In the genomic region with DNA sequence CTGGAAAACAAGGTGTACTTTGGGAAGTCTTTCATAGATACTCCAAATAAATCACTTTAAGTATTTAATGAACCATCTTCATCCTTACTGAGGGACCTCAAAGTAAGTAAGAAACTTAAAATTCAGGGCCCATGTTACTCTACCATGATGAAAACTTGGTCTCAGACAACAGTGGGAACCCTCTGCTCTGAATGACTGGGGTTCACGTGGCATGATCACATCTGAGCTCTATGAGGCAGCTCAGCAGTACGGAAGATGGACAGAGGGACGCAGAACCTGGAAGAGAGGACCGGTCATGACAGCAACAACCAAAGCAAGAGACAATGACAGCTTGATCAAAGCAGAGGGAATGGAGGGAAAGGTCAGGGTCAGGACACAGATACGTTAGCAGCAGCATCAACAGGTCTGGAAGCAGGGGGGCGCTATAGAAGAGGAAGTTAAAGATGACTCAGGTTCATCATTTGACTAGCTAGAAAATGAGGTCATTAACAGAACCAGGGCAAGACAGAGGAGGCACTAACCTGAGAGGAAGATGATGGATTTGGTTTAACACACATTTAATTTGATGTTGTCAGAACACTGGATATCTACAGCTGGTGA, we compare ENCODE assay signal across 3 cellular contexts.
TF ChIP-seq lines count a peak whose summit lies in the region.

No MANE protein-coding gene starts in this region.

TF ChIP-seq in SK-N-SH, 30 proteins besides CTCF, POLR2A, EP300 and RAD21 (continued from another document):
- TF ChIP-seq, protein P1, sequence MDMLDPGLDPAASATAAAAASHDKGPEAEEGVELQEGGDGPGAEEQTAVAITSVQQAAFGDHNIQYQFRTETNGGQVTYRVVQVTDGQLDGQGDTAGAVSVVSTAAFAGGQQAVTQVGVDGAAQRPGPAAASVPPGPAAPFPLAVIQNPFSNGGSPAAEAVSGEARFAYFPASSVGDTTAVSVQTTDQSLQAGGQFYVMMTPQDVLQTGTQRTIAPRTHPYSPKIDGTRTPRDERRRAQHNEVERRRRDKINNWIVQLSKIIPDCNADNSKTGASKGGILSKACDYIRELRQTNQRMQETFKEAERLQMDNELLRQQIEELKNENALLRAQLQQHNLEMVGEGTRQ (IDR thresholded peaks at IDR 0.05; ENCODE audit: borderline replicate concordance, low read depth, low read length): no peak
- TF ChIP-seq FOXJ3 (CRISPR knock-in tag; IDR thresholded peaks at IDR 0.05) (no peak), POLR2AphosphoS5 (IDR thresholded peaks at IDR 0.05; ENCODE audit: low read depth, low read length) (no peak), ELF1 (IDR thresholded peaks at IDR 0.05) (no peak), TEAD4 (IDR thresholded peaks at IDR 0.05; ENCODE audit: borderline replicate concordance, insufficient read depth) (no peak)
- TF ChIP-seq, protein P2, sequence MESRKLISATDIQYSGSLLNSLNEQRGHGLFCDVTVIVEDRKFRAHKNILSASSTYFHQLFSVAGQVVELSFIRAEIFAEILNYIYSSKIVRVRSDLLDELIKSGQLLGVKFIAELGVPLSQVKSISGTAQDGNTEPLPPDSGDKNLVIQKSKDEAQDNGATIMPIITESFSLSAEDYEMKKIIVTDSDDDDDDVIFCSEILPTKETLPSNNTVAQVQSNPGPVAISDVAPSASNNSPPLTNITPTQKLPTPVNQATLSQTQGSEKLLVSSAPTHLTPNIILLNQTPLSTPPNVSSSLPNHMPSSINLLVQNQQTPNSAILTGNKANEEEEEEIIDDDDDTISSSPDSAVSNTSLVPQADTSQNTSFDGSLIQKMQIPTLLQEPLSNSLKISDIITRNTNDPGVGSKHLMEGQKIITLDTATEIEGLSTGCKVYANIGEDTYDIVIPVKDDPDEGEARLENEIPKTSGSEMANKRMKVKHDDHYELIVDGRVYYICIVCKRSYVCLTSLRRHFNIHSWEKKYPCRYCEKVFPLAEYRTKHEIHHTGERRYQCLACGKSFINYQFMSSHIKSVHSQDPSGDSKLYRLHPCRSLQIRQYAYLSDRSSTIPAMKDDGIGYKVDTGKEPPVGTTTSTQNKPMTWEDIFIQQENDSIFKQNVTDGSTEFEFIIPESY (IDR thresholded peaks at IDR 0.05; ENCODE audit: borderline replicate concordance, low read depth): no peak

TF ChIP-seq in SK-N-SH treated with all-trans-retinoic acid at 6 μM for 48 hours, 23 proteins besides CTCF, POLR2A, EP300 and RAD21 (continued from another document):
- TF ChIP-seq, protein P3, sequence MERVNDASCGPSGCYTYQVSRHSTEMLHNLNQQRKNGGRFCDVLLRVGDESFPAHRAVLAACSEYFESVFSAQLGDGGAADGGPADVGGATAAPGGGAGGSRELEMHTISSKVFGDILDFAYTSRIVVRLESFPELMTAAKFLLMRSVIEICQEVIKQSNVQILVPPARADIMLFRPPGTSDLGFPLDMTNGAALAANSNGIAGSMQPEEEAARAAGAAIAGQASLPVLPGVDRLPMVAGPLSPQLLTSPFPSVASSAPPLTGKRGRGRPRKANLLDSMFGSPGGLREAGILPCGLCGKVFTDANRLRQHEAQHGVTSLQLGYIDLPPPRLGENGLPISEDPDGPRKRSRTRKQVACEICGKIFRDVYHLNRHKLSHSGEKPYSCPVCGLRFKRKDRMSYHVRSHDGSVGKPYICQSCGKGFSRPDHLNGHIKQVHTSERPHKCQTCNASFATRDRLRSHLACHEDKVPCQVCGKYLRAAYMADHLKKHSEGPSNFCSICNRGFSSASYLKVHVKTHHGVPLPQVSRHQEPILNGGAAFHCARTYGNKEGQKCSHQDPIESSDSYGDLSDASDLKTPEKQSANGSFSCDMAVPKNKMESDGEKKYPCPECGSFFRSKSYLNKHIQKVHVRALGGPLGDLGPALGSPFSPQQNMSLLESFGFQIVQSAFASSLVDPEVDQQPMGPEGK (CRISPR knock-in tag; IDR thresholded peaks at IDR 0.05; ENCODE audit: borderline replicate concordance): no peak
- TF ChIP-seq, protein P4, sequence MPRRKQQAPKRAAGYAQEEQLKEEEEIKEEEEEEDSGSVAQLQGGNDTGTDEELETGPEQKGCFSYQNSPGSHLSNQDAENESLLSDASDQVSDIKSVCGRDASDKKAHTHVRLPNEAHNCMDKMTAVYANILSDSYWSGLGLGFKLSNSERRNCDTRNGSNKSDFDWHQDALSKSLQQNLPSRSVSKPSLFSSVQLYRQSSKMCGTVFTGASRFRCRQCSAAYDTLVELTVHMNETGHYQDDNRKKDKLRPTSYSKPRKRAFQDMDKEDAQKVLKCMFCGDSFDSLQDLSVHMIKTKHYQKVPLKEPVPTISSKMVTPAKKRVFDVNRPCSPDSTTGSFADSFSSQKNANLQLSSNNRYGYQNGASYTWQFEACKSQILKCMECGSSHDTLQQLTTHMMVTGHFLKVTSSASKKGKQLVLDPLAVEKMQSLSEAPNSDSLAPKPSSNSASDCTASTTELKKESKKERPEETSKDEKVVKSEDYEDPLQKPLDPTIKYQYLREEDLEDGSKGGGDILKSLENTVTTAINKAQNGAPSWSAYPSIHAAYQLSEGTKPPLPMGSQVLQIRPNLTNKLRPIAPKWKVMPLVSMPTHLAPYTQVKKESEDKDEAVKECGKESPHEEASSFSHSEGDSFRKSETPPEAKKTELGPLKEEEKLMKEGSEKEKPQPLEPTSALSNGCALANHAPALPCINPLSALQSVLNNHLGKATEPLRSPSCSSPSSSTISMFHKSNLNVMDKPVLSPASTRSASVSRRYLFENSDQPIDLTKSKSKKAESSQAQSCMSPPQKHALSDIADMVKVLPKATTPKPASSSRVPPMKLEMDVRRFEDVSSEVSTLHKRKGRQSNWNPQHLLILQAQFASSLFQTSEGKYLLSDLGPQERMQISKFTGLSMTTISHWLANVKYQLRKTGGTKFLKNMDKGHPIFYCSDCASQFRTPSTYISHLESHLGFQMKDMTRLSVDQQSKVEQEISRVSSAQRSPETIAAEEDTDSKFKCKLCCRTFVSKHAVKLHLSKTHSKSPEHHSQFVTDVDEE (CRISPR knock-in tag; IDR thresholded peaks at IDR 0.05): no peak
- TF ChIP-seq GLIS3 (CRISPR knock-in tag; IDR thresholded peaks at IDR 0.05) (no peak), ZNF565 (CRISPR knock-in tag; conservative IDR thresholded peaks at IDR 0.05; ENCODE audit: low read depth) (no peak), CSDC2 (CRISPR knock-in tag; IDR thresholded peaks at IDR 0.05) (no peak), ZFP30 (CRISPR knock-in tag; IDR thresholded peaks at IDR 0.05) (no peak), ARNTL (CRISPR knock-in tag; IDR thresholded peaks at IDR 0.05; ENCODE audit: borderline replicate concordance, low read depth) (no peak), OSR1 (CRISPR knock-in tag; IDR thresholded peaks at IDR 0.05) (no peak)
- TF ChIP-seq, protein P5, sequence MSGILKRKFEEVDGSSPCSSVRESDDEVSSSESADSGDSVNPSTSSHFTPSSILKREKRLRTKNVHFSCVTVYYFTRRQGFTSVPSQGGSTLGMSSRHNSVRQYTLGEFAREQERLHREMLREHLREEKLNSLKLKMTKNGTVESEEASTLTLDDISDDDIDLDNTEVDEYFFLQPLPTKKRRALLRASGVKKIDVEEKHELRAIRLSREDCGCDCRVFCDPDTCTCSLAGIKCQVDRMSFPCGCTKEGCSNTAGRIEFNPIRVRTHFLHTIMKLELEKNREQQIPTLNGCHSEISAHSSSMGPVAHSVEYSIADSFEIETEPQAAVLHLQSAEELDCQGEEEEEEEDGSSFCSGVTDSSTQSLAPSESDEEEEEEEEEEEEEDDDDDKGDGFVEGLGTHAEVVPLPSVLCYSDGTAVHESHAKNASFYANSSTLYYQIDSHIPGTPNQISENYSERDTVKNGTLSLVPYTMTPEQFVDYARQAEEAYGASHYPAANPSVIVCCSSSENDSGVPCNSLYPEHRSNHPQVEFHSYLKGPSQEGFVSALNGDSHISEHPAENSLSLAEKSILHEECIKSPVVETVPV (CRISPR knock-in tag; IDR thresholded peaks at IDR 0.05): no peak
TF ChIP-seq in SK-N-SH treated with all-trans-retinoic acid at 6 μM for 48 hours: peak in this region for 0.

TF ChIP-seq in HEK293T, 16 proteins besides CTCF, POLR2A, EP300 and RAD21 (continued from another document):
- TF ChIP-seq, protein P6, sequence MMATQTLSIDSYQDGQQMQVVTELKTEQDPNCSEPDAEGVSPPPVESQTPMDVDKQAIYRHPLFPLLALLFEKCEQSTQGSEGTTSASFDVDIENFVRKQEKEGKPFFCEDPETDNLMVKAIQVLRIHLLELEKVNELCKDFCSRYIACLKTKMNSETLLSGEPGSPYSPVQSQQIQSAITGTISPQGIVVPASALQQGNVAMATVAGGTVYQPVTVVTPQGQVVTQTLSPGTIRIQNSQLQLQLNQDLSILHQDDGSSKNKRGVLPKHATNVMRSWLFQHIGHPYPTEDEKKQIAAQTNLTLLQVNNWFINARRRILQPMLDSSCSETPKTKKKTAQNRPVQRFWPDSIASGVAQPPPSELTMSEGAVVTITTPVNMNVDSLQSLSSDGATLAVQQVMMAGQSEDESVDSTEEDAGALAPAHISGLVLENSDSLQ (IDR thresholded peaks at IDR 0.05): no peak
